In genomic region chr17:1684307-1685189, GRCh38 we compare ENCODE assay signal across 1 cellular context.
TF ChIP-seq lines count a peak whose summit lies in the region.

TSS of gene PRPF8 (minus strand) at chr17:1684867. CDS start at chr17:1684571, 296 bp downstream.

TF ChIP-seq in HepG2, 621 proteins besides CTCF, POLR2A, EP300 and RAD21 (continued from another document and continues in another):
- TF ChIP-seq ZNF407 (CRISPR knock-in tag; IDR thresholded peaks at IDR 0.05; ENCODE audit: not compliant biosample characterization) (peak; percentile 39), ZNF446 (CRISPR knock-in tag; IDR thresholded peaks at IDR 0.05) (0 out of 2 replicates have a peak, but pooled peaks have one; percentile 42), NFE2L1 (CRISPR knock-in tag; IDR thresholded peaks at IDR 0.05; ENCODE audit: borderline replicate concordance) (no peak), GPN1 (CRISPR knock-in tag; IDR thresholded peaks at IDR 0.05; ENCODE audit: borderline replicate concordance) (no peak), GABPB1 (CRISPR knock-in tag; IDR thresholded peaks at IDR 0.05) (peak; percentile 95), RBAK (CRISPR knock-in tag; IDR thresholded peaks at IDR 0.05) (no peak), MED8 (CRISPR knock-in tag; IDR thresholded peaks at IDR 0.05; ENCODE audit: insufficient replicate concordance) (no peak), POLR2G (IDR thresholded peaks at IDR 0.05; ENCODE audit: low read depth, low read length) (peak; percentile 97), CAMTA2 (CRISPR knock-in tag; IDR thresholded peaks at IDR 0.05; ENCODE audit: borderline replicate concordance) (no peak), ZNF138 (CRISPR knock-in tag; IDR thresholded peaks at IDR 0.05; ENCODE audit: low read depth) (no peak), MLX (CRISPR knock-in tag; IDR thresholded peaks at IDR 0.05) (no peak), NFKBIZ (CRISPR knock-in tag; IDR thresholded peaks at IDR 0.05) (no peak), ATF5 (CRISPR knock-in tag; IDR thresholded peaks at IDR 0.05; ENCODE audit: low read depth) (0 out of 2 replicates have a peak, but pooled peaks have one; percentile 80), ZNF800 (CRISPR knock-in tag; IDR thresholded peaks at IDR 0.05) (no peak), FOXA1 (IDR thresholded peaks at IDR 0.05) (no peak), FOXA1 (CRISPR knock-in tag; IDR thresholded peaks at IDR 0.05) (no peak), MYPOP (CRISPR knock-in tag; IDR thresholded peaks at IDR 0.05) (peak; percentile 98), ARHGAP35 (CRISPR knock-in tag; IDR thresholded peaks at IDR 0.05; ENCODE audit: borderline replicate concordance) (no peak; the same call in 1 of the 2 replicates), ADNP (CRISPR knock-in tag; IDR thresholded peaks at IDR 0.05) (no peak), CBX5 (CRISPR knock-in tag; IDR thresholded peaks at IDR 0.05; ENCODE audit: borderline replicate concordance) (peak; percentile 19; the same call in 1 of the 2 replicates), ZNF333 (CRISPR knock-in tag; IDR thresholded peaks at IDR 0.05; ENCODE audit: borderline replicate concordance) (peak; percentile 64; the same call in 1 of the 2 replicates), JUN (CRISPR knock-in tag; IDR thresholded peaks at IDR 0.05) (no peak), ZBTB7A (CRISPR knock-in tag; IDR thresholded peaks at IDR 0.05) (no peak), GTF2F1 (IDR thresholded peaks at IDR 0.05; ENCODE audit: low read length) (0 out of 2 replicates have a peak, but pooled peaks have one; percentile 19), SOX13 (IDR thresholded peaks at IDR 0.05) (no peak), SOX13 (CRISPR knock-in tag; conservative IDR thresholded peaks at IDR 0.05 in 1 of 2, IDR thresholded peaks at IDR 0.05 in 1 of 2) (no peak), ISL2 (CRISPR knock-in tag; IDR thresholded peaks at IDR 0.05) (0 out of 2 replicates have a peak, but pooled peaks have one; percentile 25), TCF7L2 (IDR thresholded peaks at IDR 0.05; ENCODE audit: low read depth, low read length) (no peak; the same call in 1 of the 2 replicates), ZNF841 (CRISPR knock-in tag; IDR thresholded peaks at IDR 0.05; ENCODE audit: borderline replicate concordance) (no peak), ZNF773 (CRISPR knock-in tag; IDR thresholded peaks at IDR 0.05; ENCODE audit: borderline replicate concordance) (no peak), ZSCAN5A (CRISPR knock-in tag; IDR thresholded peaks at IDR 0.05; ENCODE audit: borderline replicate concordance) (no peak), ZNF431 (CRISPR knock-in tag; IDR thresholded peaks at IDR 0.05; ENCODE audit: borderline replicate concordance, low read depth) (no peak), RFXANK (CRISPR knock-in tag; IDR thresholded peaks at IDR 0.05) (no peak), HINFP (CRISPR knock-in tag; IDR thresholded peaks at IDR 0.05; ENCODE audit: low read depth) (peak; percentile 83; the same call in 1 of the 2 replicates), MAZ (IDR thresholded peaks at IDR 0.05; ENCODE audit: borderline replicate concordance, low read depth, low read length) (no peak), MAZ (CRISPR knock-in tag; IDR thresholded peaks at IDR 0.05; ENCODE audit: low read depth) (no peak; the same call in 1 of the 2 replicates), HNRNPLL (IDR thresholded peaks at IDR 0.05; ENCODE audit: low read depth, low read length, poor library complexity, severe bottlenecking) (peak; percentile 100), ZNF878 (CRISPR knock-in tag; IDR thresholded peaks at IDR 0.05) (no peak), JUNB (CRISPR knock-in tag; IDR thresholded peaks at IDR 0.05; ENCODE audit: borderline replicate concordance) (no peak), AHDC1 (CRISPR knock-in tag; IDR thresholded peaks at IDR 0.05; ENCODE audit: borderline replicate concordance) (no peak), ZNF468 (CRISPR knock-in tag; IDR thresholded peaks at IDR 0.05) (no peak), RFX3 (CRISPR knock-in tag; IDR thresholded peaks at IDR 0.05) (no peak)
